ENCODE assay signal across 1 cellular context in the genomic region with DNA sequence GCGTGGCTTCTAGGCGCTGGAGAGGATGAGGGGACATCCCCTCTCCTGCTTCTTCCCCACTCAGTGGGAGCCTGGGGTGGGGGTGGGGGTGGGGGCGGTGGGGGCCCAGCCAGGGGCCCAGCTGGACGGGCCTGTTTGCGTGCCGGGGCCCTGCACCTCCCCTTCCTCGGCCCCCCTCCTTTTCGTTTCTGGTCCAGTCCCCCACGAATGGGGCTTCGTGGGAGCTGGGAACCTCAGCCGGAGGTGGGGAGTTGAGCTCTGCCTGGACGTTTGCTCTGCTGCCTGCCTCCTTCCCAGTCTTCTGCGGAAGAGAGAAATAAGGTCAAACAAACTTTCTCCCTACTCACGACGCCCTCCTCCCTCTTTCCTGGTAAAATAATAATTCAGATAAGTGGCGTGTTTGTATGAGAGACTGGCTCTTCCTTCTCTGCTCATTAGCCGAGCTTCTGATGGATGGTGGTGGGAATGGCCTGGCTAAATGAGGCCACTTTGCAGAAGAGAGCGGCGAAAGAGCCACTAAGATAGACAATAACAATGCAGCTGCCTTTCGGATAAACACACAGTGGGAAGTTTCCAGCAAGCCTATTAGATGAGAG.
TF ChIP-seq lines count a peak whose summit lies in the region.

No MANE protein-coding gene starts in this region.

TF ChIP-seq in HEK293, 187 proteins besides CTCF, POLR2A, EP300 and RAD21 (continued from another document):
- TF ChIP-seq, protein P1, sequence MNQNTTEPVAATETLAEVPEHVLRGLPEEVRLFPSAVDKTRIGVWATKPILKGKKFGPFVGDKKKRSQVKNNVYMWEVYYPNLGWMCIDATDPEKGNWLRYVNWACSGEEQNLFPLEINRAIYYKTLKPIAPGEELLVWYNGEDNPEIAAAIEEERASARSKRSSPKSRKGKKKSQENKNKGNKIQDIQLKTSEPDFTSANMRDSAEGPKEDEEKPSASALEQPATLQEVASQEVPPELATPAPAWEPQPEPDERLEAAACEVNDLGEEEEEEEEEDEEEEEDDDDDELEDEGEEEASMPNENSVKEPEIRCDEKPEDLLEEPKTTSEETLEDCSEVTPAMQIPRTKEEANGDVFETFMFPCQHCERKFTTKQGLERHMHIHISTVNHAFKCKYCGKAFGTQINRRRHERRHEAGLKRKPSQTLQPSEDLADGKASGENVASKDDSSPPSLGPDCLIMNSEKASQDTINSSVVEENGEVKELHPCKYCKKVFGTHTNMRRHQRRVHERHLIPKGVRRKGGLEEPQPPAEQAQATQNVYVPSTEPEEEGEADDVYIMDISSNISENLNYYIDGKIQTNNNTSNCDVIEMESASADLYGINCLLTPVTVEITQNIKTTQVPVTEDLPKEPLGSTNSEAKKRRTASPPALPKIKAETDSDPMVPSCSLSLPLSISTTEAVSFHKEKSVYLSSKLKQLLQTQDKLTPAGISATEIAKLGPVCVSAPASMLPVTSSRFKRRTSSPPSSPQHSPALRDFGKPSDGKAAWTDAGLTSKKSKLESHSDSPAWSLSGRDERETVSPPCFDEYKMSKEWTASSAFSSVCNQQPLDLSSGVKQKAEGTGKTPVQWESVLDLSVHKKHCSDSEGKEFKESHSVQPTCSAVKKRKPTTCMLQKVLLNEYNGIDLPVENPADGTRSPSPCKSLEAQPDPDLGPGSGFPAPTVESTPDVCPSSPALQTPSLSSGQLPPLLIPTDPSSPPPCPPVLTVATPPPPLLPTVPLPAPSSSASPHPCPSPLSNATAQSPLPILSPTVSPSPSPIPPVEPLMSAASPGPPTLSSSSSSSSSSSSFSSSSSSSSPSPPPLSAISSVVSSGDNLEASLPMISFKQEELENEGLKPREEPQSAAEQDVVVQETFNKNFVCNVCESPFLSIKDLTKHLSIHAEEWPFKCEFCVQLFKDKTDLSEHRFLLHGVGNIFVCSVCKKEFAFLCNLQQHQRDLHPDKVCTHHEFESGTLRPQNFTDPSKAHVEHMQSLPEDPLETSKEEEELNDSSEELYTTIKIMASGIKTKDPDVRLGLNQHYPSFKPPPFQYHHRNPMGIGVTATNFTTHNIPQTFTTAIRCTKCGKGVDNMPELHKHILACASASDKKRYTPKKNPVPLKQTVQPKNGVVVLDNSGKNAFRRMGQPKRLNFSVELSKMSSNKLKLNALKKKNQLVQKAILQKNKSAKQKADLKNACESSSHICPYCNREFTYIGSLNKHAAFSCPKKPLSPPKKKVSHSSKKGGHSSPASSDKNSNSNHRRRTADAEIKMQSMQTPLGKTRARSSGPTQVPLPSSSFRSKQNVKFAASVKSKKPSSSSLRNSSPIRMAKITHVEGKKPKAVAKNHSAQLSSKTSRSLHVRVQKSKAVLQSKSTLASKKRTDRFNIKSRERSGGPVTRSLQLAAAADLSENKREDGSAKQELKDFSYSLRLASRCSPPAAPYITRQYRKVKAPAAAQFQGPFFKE (tag by site-specific recombination; IDR thresholded peaks at IDR 0.05; ENCODE audit: borderline replicate concordance) = no peak
- TF ChIP-seq ZNF664 (tag by site-specific recombination; IDR thresholded peaks at IDR 0.05) = peak; percentile 32; the same call in 1 of the 2 replicates
- TF ChIP-seq ZXDB (tag by site-specific recombination; IDR thresholded peaks at IDR 0.05) = 0 out of 2 replicates have a peak, but pooled peaks have one; percentile 16
